ENCODE assay signal across 8 cellular contexts in the genomic region with DNA sequence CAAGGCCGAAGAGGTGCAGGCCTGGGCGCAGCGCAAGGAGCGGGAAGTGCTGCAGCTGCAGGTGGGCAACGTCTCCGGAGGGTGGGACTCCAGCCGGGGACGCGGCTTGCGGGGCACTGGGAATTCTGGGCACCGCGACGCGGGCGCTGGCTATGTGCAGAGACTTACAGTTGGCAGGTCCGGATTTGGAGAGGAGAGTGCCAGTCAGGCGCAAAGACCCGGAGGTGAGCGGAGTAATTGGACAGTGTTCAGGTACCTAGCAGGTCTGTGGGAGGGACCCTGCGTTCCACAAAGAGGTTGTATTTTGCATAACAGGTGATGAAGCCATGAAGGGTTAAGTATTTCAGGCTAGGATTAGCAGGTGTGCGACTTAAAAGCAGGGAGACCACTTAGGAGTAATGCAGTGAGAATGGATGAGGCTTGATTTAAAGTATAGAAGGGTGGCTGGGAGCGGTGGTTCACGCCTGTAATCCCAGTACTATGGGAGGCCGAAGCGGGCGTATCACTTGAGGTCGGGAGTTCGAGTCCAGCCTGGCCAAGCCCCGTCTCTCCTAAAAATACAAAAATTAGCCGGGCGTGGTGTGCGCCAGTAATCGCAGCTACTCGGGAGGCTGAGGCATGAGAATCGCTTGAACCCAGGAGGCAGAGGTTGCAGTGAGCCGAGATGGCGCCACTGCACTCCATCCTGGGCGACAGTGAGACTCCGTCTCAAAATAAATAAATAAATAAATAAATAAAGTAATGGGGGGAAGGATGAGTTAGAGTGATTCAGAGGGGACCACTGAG. TPM values are rescaled to one million over a fixed set of nuclear protein-coding genes. Genes with fewer than 3 reads are reported as not detected.
A peak's percentile ranks its signal among the peaks of the same experiment; 100 is the strongest.
DNase-seq lines count a peak whose midpoint lies in the region; ATAC-seq and TF ChIP-seq lines count a peak whose summit lies in the region.

No MANE protein-coding gene starts in this region.

- TF ChIP-seq CTCF in A673 (conservative IDR thresholded peaks at IDR 0.05; ENCODE audit: low read depth, low read length) (0 out of 2 replicates have a peak, but pooled peaks have one; percentile 7), lower leg skin (IDR thresholded peaks at IDR 0.05) (no peak), transverse colon (IDR thresholded peaks at IDR 0.05) (no peak)

- BruUV-seq in A673 (replicated peaks; lab: Mats Ljungman, UMichigan): no TSS peak

- TF ChIP-seq POLR2A in lower leg skin (IDR thresholded peaks at IDR 0.05): no peak
- TF ChIP-seq POLR2A in transverse colon (IDR thresholded peaks at IDR 0.05): no peak

- in situ Hi-C loops in T47D (cut with HindIII; ENCODE audit: low pct_unique_long_range_greater_than_20kb, low sequenced_read_pairs): no loop called here
- in situ Hi-C loops in transverse colon (cut with MboI; ENCODE audit: low pct_ligation_motif_present in 1 of 4, low pct_unique_long_range_greater_than_20kb in 1 of 4, low sequenced_read_pairs in 3 of 4): no loop called here

- peak overlapping the region; percentile 87 for H3K27ac ChIP-seq in A673 (ENCODE audit: low read depth, low read length, poor library complexity, severe bottlenecking)
- peak overlapping the region; percentile 84 to 92 (median 88) for H3K27ac ChIP-seq in transverse colon

- peaks cover 28% of the 10 kb centered on the region for H3K36me3 ChIP-seq in A673 (ENCODE audit: insufficient read depth, low read length, poor library complexity, severe bottlenecking)
- H3K36me3 ChIP-seq in transverse colon: peaks cover 0 to 4% (median 0%) of the 10 kb centered on the region in 4 donors

- H3K9me3 ChIP-seq in A673 (ENCODE audit: low read depth, low read length, poor library complexity, severe bottlenecking) (no peaks in the 10 kb centered on the region), transverse colon (no peaks in the 10 kb centered on the region)

- peak overlapping the region; percentile 98 for H3K4me3 ChIP-seq in A673 (ENCODE audit: low read depth, low read length, poor library complexity, severe bottlenecking)
- peak overlapping the region; percentile 62 for H3K4me3 ChIP-seq in lower leg skin (ENCODE audit: low read depth, poor library complexity, severe bottlenecking)
- H3K4me3 ChIP-seq in transverse colon: peak overlapping the region; percentile 70 to 85 (median 80)

- DNase-seq in A673 (ENCODE audit: low spot score) (no peak), NCI-H510A (lab: John Stamatoyannopoulos, UW) (peak; percentile 93), T47D (ENCODE audit: low read depth in 1 of 2, low spot score in 1 of 2) (peak; percentile 83 to 85), lower leg skin (ENCODE audit: low spot score in 2 of 2) (no peak), transverse colon (no peak), SKM-1 (lab: John Stamatoyannopoulos, UW; ENCODE audit: unreplicated experiment) (no peak)

- TF ChIP-seq EP300 in transverse colon (IDR thresholded peaks at IDR 0.05; ENCODE audit: low read depth): no peak

- intact Hi-C loops in A673 (cut with micrococcal nuclease; ENCODE audit: unreplicated experiment): no loop called here
- intact Hi-C loops in lower leg skin (cut with DNase I; ENCODE audit: low total_unique reads): loop anchor here (10.0 kb wide), 1 partner anchor 278 kb away; no protein-coding TSS in a partner anchor
- intact Hi-C loops in transverse colon (cut with DNase I; ENCODE audit: low total_unique reads): no loop called here

- H3K4me1 ChIP-seq in A673 (ENCODE audit: insufficient read depth, low read length, poor library complexity, severe bottlenecking) (peaks cover 2% of the 10 kb centered on the region), transverse colon (peaks cover 8 to 26% (median 14%) of the 10 kb centered on the region in 4 donors)

- POLR2A ChIA-PET in A673 (lab: Charles Lee; ENCODE audit: low non-redundant PET): no interaction called here

- CTCF ChIA-PET in A673 (lab: Charles Lee): no interaction called here

- 36 to 42% methylated on average over 37 to 39 of the region's 39 CpGs for WGBS in lower leg skin, 2 donors
- 38 to 39% methylated on average over 9 to 38 of the region's 39 CpGs for WGBS in transverse colon (ENCODE audit: low coverage in 1 of 2), 2 donors

- H3K27me3 ChIP-seq in A673 (replicated peaks; ENCODE audit: insufficient read depth, low read depth, low read length, poor library complexity): no peaks in the 10 kb centered on the region
- no peaks in the 10 kb centered on the region for H3K27me3 ChIP-seq in transverse colon

- peak; percentile 6 for ATAC-seq in GM21723 (IDR thresholded peaks at IDR 0.05; ENCODE audit: unreplicated experiment)
- ATAC-seq in HG03460 (IDR thresholded peaks at IDR 0.05; ENCODE audit: unreplicated experiment): no peak

RNA-seq across cellular contexts. Expression of gene MRPS26, which starts 1.0 kb away (rescaled TPM):
- total RNA-seq in A673 (2021) (73.4 and 77.7 TPM in 2 replicates), lower leg skin (10 to 100 TPM; 71.5 to 86.4 (median 76.5) TPM), transverse colon (10 to 100 TPM; 42.7 to 88.3 (median 54.3) TPM)

RNA-seq across cellular contexts. Expression of gene GNRH2, which starts 3.4 kb away (rescaled TPM):
- 0.85 and 1.5 TPM in 2 replicates for total RNA-seq in A673 (2021)
- not detected for total RNA-seq in lower leg skin
- total RNA-seq in transverse colon: not detected

RNA-seq across cellular contexts. Expression of gene OXT, which starts 24.6 kb away (rescaled TPM):
- total RNA-seq in A673 (2021) (not detected in 2 replicates), lower leg skin (not detected), transverse colon (not detected)

RNA-seq across cellular contexts. Expression of gene AVP, which starts 37.7 kb away (rescaled TPM):
- total RNA-seq in A673 (2021) (not detected in 2 replicates), lower leg skin (not detected), transverse colon (not detected)

Comparison
In these comparisons a context has a peak if more than half of its experiments do, and no peak if none do; other contexts are left out.
1. DNase-seq: peak in NCI-H510A (single experiment) and T47D (2 of 2); none in A673 (single experiment), lower leg skin (0 of 2), transverse colon (single experiment) and SKM-1 (single experiment).
2. Peak in every context shown above with its lines, with median percentiles within 50 percentile points of each other: H3K4me3 ChIP-seq.